8 cellular contexts compared by ENCODE assay signal in the genomic region with DNA sequence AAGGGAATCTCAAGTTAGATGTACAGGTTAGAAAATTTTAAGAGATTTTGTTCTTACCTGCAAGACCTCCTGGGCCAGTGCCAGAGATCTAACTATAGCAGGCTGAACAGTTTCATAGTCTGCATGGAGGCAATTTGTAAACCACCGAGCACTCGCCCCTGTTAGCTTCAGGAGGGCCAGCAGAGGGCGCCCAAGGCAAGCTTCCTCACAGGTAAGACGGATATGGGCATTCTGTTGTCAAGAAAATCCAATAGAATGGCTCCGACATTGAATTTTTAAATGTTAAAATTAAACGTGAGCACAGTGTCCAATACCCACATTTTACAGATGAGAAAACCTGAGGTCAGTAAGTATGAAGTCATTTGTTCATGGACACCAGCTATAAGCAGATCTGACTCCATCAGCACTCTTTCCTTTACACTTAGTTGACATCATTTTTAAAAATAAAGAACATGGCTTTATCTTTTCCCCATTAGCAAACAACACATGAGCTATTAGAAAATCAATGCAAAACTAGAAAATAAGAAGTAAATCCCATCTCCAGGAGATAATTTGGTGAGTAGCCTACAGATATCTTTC. TPM values are rescaled to one million over a fixed set of nuclear protein-coding genes. Genes with fewer than 3 reads are reported as not detected.
DNase-seq lines count a peak whose midpoint lies in the region; ATAC-seq and TF ChIP-seq lines count a peak whose summit lies in the region.

No MANE protein-coding gene starts in this region.

- intact Hi-C loops in right lobe of liver (cut with DNase I): no loop called here

- H3K36me3 ChIP-seq in right lobe of liver: no peaks in the 10 kb centered on the region

- no peak overlapping the region for H3K27ac Mint-ChIP-seq in activated CD4-positive, alpha-beta T cell treated with anti-CD3 and anti-CD28 coated beads, Interleukin-2, amount 10 ng/mL, durations not matched to agents 7 days and 5 days

- H3K4me1 ChIP-seq in right lobe of liver: peaks cover 0 to 25% (median 12%) of the 10 kb centered on the region in 4 donors

- peak; percentile 67 for ATAC-seq in GM18870 (IDR thresholded peaks at IDR 0.05; ENCODE audit: unreplicated experiment)
- peak; percentile 75 for ATAC-seq in HG03469 (IDR thresholded peaks at IDR 0.05; ENCODE audit: unreplicated experiment)
- peak; percentile 74 to 85 (median 77) for ATAC-seq in right lobe of liver

- H3K9me3 ChIP-seq in right lobe of liver: no peaks in the 10 kb centered on the region

- DNase-seq in AG04449 (ENCODE audit: low read depth, low spot score) (no peak), NCI-H69 (lab: John Stamatoyannopoulos, UW) (peak; percentile 71), coronary artery (ENCODE audit: low spot score) (no peak), right lobe of liver (peak; percentile 77 to 86 (median 83))
- peak; percentile 72 for DNase-seq in activated CD4-positive, alpha-beta T cell treated with anti-CD3 and anti-CD28 coated beads, Interleukin-2, amount 10 ng/mL, durations not matched to agents 7 days and 5 days
- peak; percentile 21 to 36 (median 26) for DNase-seq in stimulated activated CD4-positive, alpha-beta T cell treated with anti-CD3 and anti-CD28 coated beads, TNF-alpha, amount 100 ng/mL, for 4 hours (ENCODE audit: low read depth in 3 of 3)

- 0% methylated on average over 6 of the region's 6 CpGs for WGBS in right lobe of liver (ENCODE audit: insufficient coverage, low coverage, low lambda C conversion rate, missing lambda C conversion rate)

- H3K27ac ChIP-seq in coronary artery: no peak overlapping the region
- peak overlapping the region in 1 of 3 donors; percentile 19 for H3K27ac ChIP-seq in right lobe of liver

- H3K36me3 Mint-ChIP-seq in activated CD4-positive, alpha-beta T cell treated with anti-CD3 and anti-CD28 coated beads, Interleukin-2, amount 10 ng/mL, durations not matched to agents 7 days and 5 days (ENCODE audit: low read depth): no peaks in the 10 kb centered on the region

- no peaks in the 10 kb centered on the region for H3K9me3 Mint-ChIP-seq in activated CD4-positive, alpha-beta T cell treated with anti-CD3 and anti-CD28 coated beads, Interleukin-2, amount 10 ng/mL, durations not matched to agents 7 days and 5 days

- no peak overlapping the region for H3K4me3 Mint-ChIP-seq in activated CD4-positive, alpha-beta T cell treated with anti-CD3 and anti-CD28 coated beads, Interleukin-2, amount 10 ng/mL, durations not matched to agents 7 days and 5 days

- no peaks in the 10 kb centered on the region for H3K27me3 ChIP-seq in right lobe of liver

- TF ChIP-seq POLR2A in right lobe of liver (IDR thresholded peaks at IDR 0.05): no peak

- peaks cover 47% of the 10 kb centered on the region for H3K27me3 Mint-ChIP-seq in activated CD4-positive, alpha-beta T cell treated with anti-CD3 and anti-CD28 coated beads, Interleukin-2, amount 10 ng/mL, durations not matched to agents 7 days and 5 days

- TF ChIP-seq CTCF in AG04449 (IDR thresholded peaks at IDR 0.05; ENCODE audit: insufficient read depth, low read length, missing control alignments) (peak; percentile 92), coronary artery (IDR thresholded peaks at IDR 0.05) (peak; percentile 77), right lobe of liver (IDR thresholded peaks at IDR 0.05) (peak; percentile 76 to 96 (median 94))

- H3K4me3 ChIP-seq in AG04449 (ENCODE audit: low read depth, low read length) (no peak overlapping the region), coronary artery (no peak overlapping the region), right lobe of liver (no peak overlapping the region)

- POLR2A ChIA-PET in AG04449 (lab: Yijun Ruan, JAX): no interaction called here
- POLR2A ChIA-PET in activated CD4-positive, alpha-beta T cell treated with anti-CD3 and anti-CD28 coated beads, Interleukin-2, amount 10 ng/mL, durations not matched to agents 7 days and 5 days (lab: Charles Lee): no interaction called here

- peaks cover 4% of the 10 kb centered on the region for H3K4me1 Mint-ChIP-seq in activated CD4-positive, alpha-beta T cell treated with anti-CD3 and anti-CD28 coated beads, Interleukin-2, amount 10 ng/mL, durations not matched to agents 7 days and 5 days

- CTCF ChIA-PET in AG04449 (lab: Yijun Ruan, JAX): interaction anchor here (0.7 to 6.0 kb wide), 38 partner anchors 9 to 338 kb away, joined by 3 to 59 read pairs (median 4); no protein-coding TSS in a partner anchor
- CTCF ChIA-PET in activated CD4-positive, alpha-beta T cell treated with anti-CD3 and anti-CD28 coated beads, Interleukin-2, amount 10 ng/mL, durations not matched to agents 7 days and 5 days (lab: Charles Lee): interaction anchor here (0.5 to 2.7 kb wide), 12 partner anchors 10 to 265 kb away, joined by 3 to 9 read pairs (median 4); no protein-coding TSS in a partner anchor

RNA-seq across cellular contexts. Expression of a gene that starts 2.2 kb away (rescaled TPM):
- under 1 TPM; 0.62 to 0.67 TPM for total RNA-seq in activated CD4-positive, alpha-beta T cell treated with anti-CD3 and anti-CD28 coated beads, Interleukin-2, amount 10 ng/mL, durations not matched to agents 7 days and 5 days
- total RNA-seq in right lobe of liver: under 1 TPM in 1 of 6 experiments, not detected in 5; 0.20 TPM

RNA-seq across cellular contexts. Expression of a gene that starts 40.4 kb away (rescaled TPM):
- total RNA-seq in activated CD4-positive, alpha-beta T cell treated with anti-CD3 and anti-CD28 coated beads, Interleukin-2, amount 10 ng/mL, durations not matched to agents 7 days and 5 days: not detected
- total RNA-seq in right lobe of liver: 100 to 1,000 TPM; 390 to 938 (median 855) TPM

Comparison
In these comparisons a context has a peak if more than half of its experiments do, and no peak if none do; other contexts are left out.
1. DNase-seq: peak in NCI-H69 (single experiment), activated CD4-positive, alpha-beta T cell treated with anti-CD3 and anti-CD28 coated beads, Interleukin-2, amount 10 ng/mL, durations not matched to agents 7 days and 5 days (single experiment), right lobe of liver (3 of 3) and stimulated activated CD4-positive, alpha-beta T cell treated with anti-CD3 and anti-CD28 coated beads, TNF-alpha, amount 100 ng/mL, for 4 hours (3 of 3); none in AG04449 (single experiment) and coronary artery (single experiment).
2. RNA of a gene that starts 40.4 kb away (total RNA-seq): 390 to 938 TPM in right lobe of liver; not detected in activated CD4-positive, alpha-beta T cell treated with anti-CD3 and anti-CD28 coated beads, Interleukin-2, amount 10 ng/mL, durations not matched to agents 7 days and 5 days; every median in the first group is over 100 times any median in the second.
3. Peak in every context shown above with its lines, with median percentiles within 50 percentile points of each other: CTCF ChIP-seq and ATAC-seq.